ENCODE assay signal across 8 cellular contexts in the genomic region with DNA sequence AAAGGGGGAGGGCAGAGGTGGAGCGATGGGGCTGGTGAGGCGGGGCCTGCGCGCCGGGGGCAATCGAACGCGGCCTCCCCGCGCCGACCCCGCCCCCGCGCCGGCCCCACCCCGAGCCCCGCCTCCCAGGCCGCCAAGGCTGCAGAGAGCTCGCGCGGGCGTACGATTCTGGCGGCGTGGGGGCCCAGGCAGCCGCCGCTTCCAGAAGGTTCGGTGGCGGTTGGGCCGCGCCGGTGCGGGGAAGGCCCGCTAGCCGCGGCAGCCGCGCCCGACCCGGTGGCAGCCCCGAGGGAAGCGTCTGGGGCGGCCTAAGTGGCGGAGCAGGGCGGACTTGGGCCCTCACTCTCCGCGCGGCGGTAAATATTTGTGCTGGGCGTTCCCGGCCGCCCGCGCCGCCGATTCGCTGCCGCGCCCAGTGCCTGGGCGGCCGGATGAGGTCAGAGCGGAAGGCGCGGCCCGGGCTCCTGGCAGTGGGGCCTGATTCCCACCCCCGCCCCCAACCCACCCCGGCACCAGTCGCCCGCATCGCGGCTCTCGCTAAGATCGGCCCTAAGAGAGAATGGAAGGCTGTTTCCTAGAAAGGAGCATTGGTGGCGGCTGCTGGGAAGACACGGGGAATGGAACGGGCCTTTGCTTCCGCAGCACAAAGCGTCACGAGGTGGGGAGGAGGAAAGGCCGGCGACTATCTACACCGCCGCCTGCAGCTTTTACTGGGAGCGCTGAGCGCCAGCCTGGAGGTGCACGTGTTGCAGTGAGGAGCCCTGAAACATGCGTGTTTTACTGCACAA. TPM values are rescaled to one million over a fixed set of nuclear protein-coding genes. Genes with fewer than 3 reads are reported as not detected.
A peak's percentile ranks its signal among the peaks of the same experiment; 100 is the strongest.
DNase-seq lines count a peak whose midpoint lies in the region; ATAC-seq and TF ChIP-seq lines count a peak whose summit lies in the region.

Gene ACOT7, minus strand, starts transcription at position 368 of the 788 bp plus-strand sequence. CDS start 368 bp downstream, outside the sequence.

- H3K27me3 ChIP-seq in DOHH2 (ENCODE audit: control insufficient read depth, low read length) (no peaks in the 10 kb centered on the region), KMS-11 (ENCODE audit: insufficient read depth, low read depth) (no peaks in the 10 kb centered on the region)

- peak within 1 kb of the TSS; percentile 80 for H3K4me2 ChIP-seq in DOHH2 (ENCODE audit: low read length)
- H3K4me2 ChIP-seq in KMS-11: peak within 1 kb of the TSS; percentile 98

- H3K4me1 Mint-ChIP-seq in activated T-helper 17 cell treated with anti-CD3 and anti-CD28 coated beads, Interleukin-2, amount 50 U/mL, for 72 hours: peaks cover 5% of the 10 kb centered on the region
- H3K4me1 Mint-ChIP-seq in nephron: peaks cover 15% of the 10 kb centered on the region
- H3K4me1 Mint-ChIP-seq in stimulated activated naive CD8-positive, alpha-beta T cell treated with anti-CD3 and anti-CD28 coated beads, Interleukin-15, Interleukin-2, amounts not matched to agents 100 ng/mL and 50 ng/mL, for 24 hours (ENCODE audit: low read depth): peaks cover 28% of the 10 kb centered on the region

- ATAC-seq in GM21737 (IDR thresholded peaks at IDR 0.05; ENCODE audit: unreplicated experiment): peak; percentile 76
- peak; percentile 92 for ATAC-seq in activated T-helper 17 cell treated with anti-CD3 and anti-CD28 coated beads, Interleukin-2, amount 50 U/mL, for 72 hours (replicated peaks)

- TF ChIP-seq CTCF in DOHH2 (IDR thresholded peaks at IDR 0.05; ENCODE audit: low read depth, low read length, poor library complexity, severe bottlenecking): peak; percentile 23
- no peak for TF ChIP-seq CTCF in KMS-11 (conservative IDR thresholded peaks at IDR 0.05; ENCODE audit: low read depth, low read length)
- TF ChIP-seq CTCF in nephron (IDR thresholded peaks at IDR 0.05; ENCODE audit: unreplicated experiment in 3 of 3): no peak

- peak within 1 kb of the TSS; percentile 67 for H3K27ac Mint-ChIP-seq in activated T-helper 17 cell treated with anti-CD3 and anti-CD28 coated beads, Interleukin-2, amount 50 U/mL, for 72 hours
- peak within 1 kb of the TSS; percentile 80 to 94 (median 94) for H3K27ac Mint-ChIP-seq in nephron
- H3K27ac Mint-ChIP-seq in stimulated activated naive CD8-positive, alpha-beta T cell treated with anti-CD3 and anti-CD28 coated beads, Interleukin-15, Interleukin-2, amounts not matched to agents 100 ng/mL and 50 ng/mL, for 24 hours: peak within 1 kb of the TSS; percentile 92

- peak within 1 kb of the TSS; percentile 89 for H2AFZ ChIP-seq in KMS-11 (ENCODE audit: low read depth)

- H3K9me2 ChIP-seq in DOHH2 (replicated peaks; ENCODE audit: control insufficient read depth, low read length): no peaks in the 10 kb centered on the region

- no peaks in the 10 kb centered on the region for H3K36me3 ChIP-seq in DOHH2 (ENCODE audit: control insufficient read depth, low read length)
- H3K36me3 ChIP-seq in KMS-11 (ENCODE audit: insufficient read depth): no peaks in the 10 kb centered on the region; the same call in 1 of the 2 replicates

- no peaks in the 10 kb centered on the region; the same call in 1 of the 2 replicates for H3F3A ChIP-seq in DOHH2 (ENCODE audit: control insufficient read depth, insufficient read depth)

- H4K20me1 ChIP-seq in DOHH2 (ENCODE audit: control insufficient read depth, insufficient read depth, low read depth, low read length) (no peaks in the 10 kb centered on the region), KMS-11 (ENCODE audit: insufficient read depth) (no peaks in the 10 kb centered on the region)

- H3K4me3 ChIP-seq in DOHH2 (ENCODE audit: low read length) (peak within 1 kb of the TSS; percentile 71), KMS-11 (IDR thresholded peaks at IDR 0.05; ENCODE audit: insufficient read depth, low read depth, low read length) (peak within 1 kb of the TSS; percentile 82)

- DNase-seq in RPMI7951 (ENCODE audit: low read depth) (peak; percentile 86), fibroblast of peridontal ligament (ENCODE audit: extremely low read depth) (peak; percentile 71)

- peaks cover 41% of the 10 kb centered on the region for H3K79me2 ChIP-seq in DOHH2 (ENCODE audit: control insufficient read depth, low read length)
- peaks cover 32% of the 10 kb centered on the region; the same call in 1 of the 2 replicates for H3K79me2 ChIP-seq in KMS-11 (ENCODE audit: insufficient read depth, low read depth)

- H3K4me1 ChIP-seq in DOHH2 (ENCODE audit: control insufficient read depth, low read length): peaks cover 24% of the 10 kb centered on the region
- H3K4me1 ChIP-seq in KMS-11 (ENCODE audit: low read depth, poor library complexity, severe bottlenecking): peaks cover 23% of the 10 kb centered on the region

- H3K9me3 ChIP-seq in DOHH2 (ENCODE audit: control insufficient read depth, insufficient read depth, low read length): no peaks in the 10 kb centered on the region

- H3K36me3 Mint-ChIP-seq in activated T-helper 17 cell treated with anti-CD3 and anti-CD28 coated beads, Interleukin-2, amount 50 U/mL, for 72 hours (ENCODE audit: low read depth): no peaks in the 10 kb centered on the region
- no peaks in the 10 kb centered on the region for H3K36me3 Mint-ChIP-seq in nephron (ENCODE audit: low read depth)
- H3K36me3 Mint-ChIP-seq in stimulated activated naive CD8-positive, alpha-beta T cell treated with anti-CD3 and anti-CD28 coated beads, Interleukin-15, Interleukin-2, amounts not matched to agents 100 ng/mL and 50 ng/mL, for 24 hours (ENCODE audit: low read depth): peaks cover 3% of the 10 kb centered on the region

- H3K4me3 Mint-ChIP-seq in activated T-helper 17 cell treated with anti-CD3 and anti-CD28 coated beads, Interleukin-2, amount 50 U/mL, for 72 hours: peak within 1 kb of the TSS; percentile 83
- peak within 1 kb of the TSS; percentile 88 to 89 (median 89) for H3K4me3 Mint-ChIP-seq in nephron
- H3K4me3 Mint-ChIP-seq in stimulated activated naive CD8-positive, alpha-beta T cell treated with anti-CD3 and anti-CD28 coated beads, Interleukin-15, Interleukin-2, amounts not matched to agents 100 ng/mL and 50 ng/mL, for 24 hours: peak within 1 kb of the TSS; percentile 86

- no peaks in the 10 kb centered on the region for H3K9me3 Mint-ChIP-seq in activated T-helper 17 cell treated with anti-CD3 and anti-CD28 coated beads, Interleukin-2, amount 50 U/mL, for 72 hours
- H3K9me3 Mint-ChIP-seq in nephron: no peaks in the 10 kb centered on the region
- no peaks in the 10 kb centered on the region for H3K9me3 Mint-ChIP-seq in stimulated activated naive CD8-positive, alpha-beta T cell treated with anti-CD3 and anti-CD28 coated beads, Interleukin-15, Interleukin-2, amounts not matched to agents 100 ng/mL and 50 ng/mL, for 24 hours

- no peaks in the 10 kb centered on the region for H3K27me3 Mint-ChIP-seq in activated T-helper 17 cell treated with anti-CD3 and anti-CD28 coated beads, Interleukin-2, amount 50 U/mL, for 72 hours
- peaks cover 31% of the 10 kb centered on the region for H3K27me3 Mint-ChIP-seq in nephron (ENCODE audit: low read depth)
- H3K27me3 Mint-ChIP-seq in stimulated activated naive CD8-positive, alpha-beta T cell treated with anti-CD3 and anti-CD28 coated beads, Interleukin-15, Interleukin-2, amounts not matched to agents 100 ng/mL and 50 ng/mL, for 24 hours: no peaks in the 10 kb centered on the region

- H3K27ac ChIP-seq in DOHH2 (ENCODE audit: low read depth, low read length) (peak within 1 kb of the TSS; percentile 52), KMS-11 (peak within 1 kb of the TSS; percentile 98)

- H3K9ac ChIP-seq in KMS-11: peak within 1 kb of the TSS; percentile 97

RNA-seq across cellular contexts. Expression of gene ACOT7, which starts in this region (rescaled TPM):
- 142 and 174 TPM in 2 replicates for total RNA-seq in RPMI7951 (2014; rRNA removed; shearing (Covaris generic))
- 10 to 100 TPM; 43.5 to 96.3 TPM for total RNA-seq in activated T-helper 17 cell treated with anti-CD3 and anti-CD28 coated beads, Interleukin-2, amount 50 U/mL, for 72 hours

Comparison
In these comparisons a context has a peak if more than half of its experiments do, and no peak if none do; other contexts are left out.
1. Peak in every context shown above with its lines: DNase-seq, ATAC-seq, H3K4me3 ChIP-seq and H3K27ac ChIP-seq.